In genomic region chr13:33206945-33207615, GRCh38 we compare ENCODE assay signal across 15 cellular contexts.
DNase-seq lines count a peak whose midpoint lies in the region; ATAC-seq and TF ChIP-seq lines count a peak whose summit lies in the region.
"Had no signal": no experiment of that assay in that cellular context is flagged by ENCODE, and none has a peak within 500 bp of the region (broad histone marks: within the 10 kb centered on the region; RNA-seq: fewer than 3 reads in every experiment).

No MANE protein-coding gene starts in this region.

- H3K27me3 ChIP-seq in right atrium auricular region (no peaks in the 10 kb centered on the region), esophagus squamous epithelium (no peaks in the 10 kb centered on the region), psoas muscle (ENCODE audit: insufficient read depth in 3 of 3, low read length in 2 of 3) (no peaks in the 10 kb centered on the region)

- H3K27ac ChIP-seq in right atrium auricular region (peak overlapping the region; percentile 69 to 81), esophagus squamous epithelium (peak overlapping the region; percentile 38 to 83 (median 82)), psoas muscle (peak overlapping the region; percentile 13)

- no peaks in the 10 kb centered on the region for H3K9me3 ChIP-seq in right atrium auricular region
- no peaks in the 10 kb centered on the region for H3K9me3 ChIP-seq in esophagus squamous epithelium
- H3K9me3 ChIP-seq in psoas muscle = no peaks in the 10 kb centered on the region

- ATAC-seq in Right ventricle myocardium superior (ENCODE audit: poor library complexity) = no peak
- ATAC-seq in psoas muscle = peak in 1 of 4 donors; percentile 11
- no peak for ATAC-seq in GM19395 (IDR thresholded peaks at IDR 0.05; ENCODE audit: unreplicated experiment)

- intact Hi-C loops in Right ventricle myocardium superior (cut with DNase I) (no loop called here), esophagus squamous epithelium (cut with DNase I) (no loop called here), psoas muscle (cut with DNase I) (no loop called here), posterior cingulate gyrus (cut with DNase I) (no loop called here)

- H3K4me3 ChIP-seq in right atrium auricular region (no peak overlapping the region), esophagus squamous epithelium (no peak overlapping the region), psoas muscle (no peak overlapping the region)

- H3K36me3 ChIP-seq in right atrium auricular region = no peaks in the 10 kb centered on the region
- no peaks in the 10 kb centered on the region for H3K36me3 ChIP-seq in esophagus squamous epithelium
- H3K36me3 ChIP-seq in psoas muscle (ENCODE audit: insufficient read depth in 1 of 2, low read depth in 1 of 2) = no peaks in the 10 kb centered on the region

- H3K4me1 ChIP-seq in right atrium auricular region (peaks cover 0 to 66% of the 10 kb centered on the region in 2 donors), esophagus squamous epithelium (peaks cover 18 to 54% (median 26%) of the 10 kb centered on the region in 3 donors), psoas muscle (peaks cover 31% of the 10 kb centered on the region)

- WGBS in esophagus squamous epithelium, 2 donors = 37 to 43% methylated on average over 5 of the region's 5 CpGs
- 73 to 81% (median 73%) methylated on average over 5 of the region's 5 CpGs for WGBS in psoas muscle, 3 donors

- no peak for DNase-seq in right atrium auricular region (ENCODE audit: low spot score)
- no peak for DNase-seq in Right ventricle myocardium superior
- no peak for DNase-seq in esophagus squamous epithelium (lab: John Stamatoyannopoulos, UW)
- DNase-seq in psoas muscle = no peak
- no peak for DNase-seq in DMS114 treated with DMSO at 0.1 percent for 48 hours (lab: John Stamatoyannopoulos, UW; ENCODE audit: unreplicated experiment)
- no peak for DNase-seq in stimulated activated CD4-positive, alpha-beta T cell treated with anti-CD3 and anti-CD28 coated beads, Interleukin-2, amount 100 ng/mL, for 48 hours
- no peak for DNase-seq in posterior cingulate gyrus
- DNase-seq: activated B cell treated with CpG ODN at 0.5 μM for 24 hours; activated effector memory CD4-positive, alpha-beta T cell treated with anti-CD3 and anti-CD28 coated beads, Interleukin-2, amount 50 U/mL, for 16 hours; cortex of kidney; hypothalamus; MM.1S; NCI-H226; SHP77 had no signal

- TF ChIP-seq POLR2A in esophagus squamous epithelium (IDR thresholded peaks at IDR 0.05) = no peak

- TF ChIP-seq CTCF in right atrium auricular region (IDR thresholded peaks at IDR 0.05) (no peak), esophagus squamous epithelium (IDR thresholded peaks at IDR 0.05) (no peak), psoas muscle (IDR thresholded peaks at IDR 0.05) (no peak)

Comparison
In these comparisons a context has a peak if more than half of its experiments do, and no peak if none do; other contexts are left out.
1. H3K27ac ChIP-seq: peak in every context shown above with its lines; median percentile 82 in esophagus squamous epithelium; 75 in right atrium auricular region; 13 in psoas muscle.